24 cellular contexts compared by ENCODE assay signal in genomic region chr4:82394896-82395295, GRCh38. TPM values are rescaled to one million over a fixed set of nuclear protein-coding genes. Genes with fewer than 3 reads are reported as not detected.
DNase-seq lines count a peak whose midpoint lies in the region; ATAC-seq, FAIRE-seq and TF ChIP-seq lines count a peak whose summit lies in the region.
"Had no signal": no experiment of that assay in that cellular context is flagged by ENCODE, and none has a peak within 500 bp of the region (broad histone marks: within the 10 kb centered on the region; RNA-seq: fewer than 3 reads in every experiment).

No MANE protein-coding gene starts in this region.

- DNase-seq in Calu3 (peak; percentile 71), LoVo (ENCODE audit: low spot score) (peak; percentile 69), bronchial epithelial cell (ENCODE audit: low read depth) (peak; percentile 100), kidney tubule cell (ENCODE audit: low spot score) (peak; percentile 98), transverse colon (no peak), CD1c-positive myeloid dendritic cell (ENCODE audit: extremely low spot score) (no peak), GM23248 (no peak)
- DNase-seq: activated B cell treated with CpG ODN at 0.5 μM for 24 hours; activated CD4-positive, alpha-beta T cell treated with anti-CD3 and anti-CD28 coated beads, Interleukin-2, amount 50 U/mL, for 4 hours; activated CD8-positive, alpha-beta memory T cell treated with anti-CD3 and anti-CD28 coated beads, Interleukin-2, amount 50 U/mL, for 4 hours; activated effector memory CD4-positive, alpha-beta T cell treated with Interleukin-2 at 50 U/mL for 16 hours; activated naive CD8-positive, alpha-beta T cell treated with anti-CD3 and anti-CD28 coated beads, Interleukin-2, amount 50 U/mL, for 24 hours; effector memory CD8-positive, alpha-beta T cell; midbrain; NCI-H1105 treated with DMSO at 0.1 percent for 48 hours; NCI-H524; ovary; right cardiac atrium; T-helper 9 cell; tibial artery had no signal

- no peaks in the 10 kb centered on the region for H3K4me1 ChIP-seq in transverse colon
- no peaks in the 10 kb centered on the region for H3K4me1 ChIP-seq in GM23248 (ENCODE audit: insufficient read depth)
- H3K4me1 ChIP-seq: tibial artery had no signal

- peaks cover 2% of the 10 kb centered on the region for H3K9me3 Mint-ChIP-seq in Calu3 (ENCODE audit: low read depth, unreplicated experiment)
- H3K9me3 Mint-ChIP-seq: activated B cell treated with CpG ODN at 0.5 μM for 24 hours; activated naive CD8-positive, alpha-beta T cell treated with anti-CD3 and anti-CD28 coated beads, Interleukin-2, amount 50 U/mL, for 24 hours; effector memory CD8-positive, alpha-beta T cell; nephron; stimulated activated naive CD8-positive, alpha-beta T cell treated with anti-CD3 and anti-CD28 coated beads, Interleukin-15, Interleukin-2, amounts not matched to agents 100 ng/mL and 50 ng/mL, for 24 hours had no signal

- H3K27ac Mint-ChIP-seq in Calu3 (ENCODE audit: unreplicated experiment) = peak overlapping the region; percentile 96
- H3K27ac Mint-ChIP-seq: activated B cell treated with CpG ODN at 0.5 μM for 24 hours; activated naive CD8-positive, alpha-beta T cell treated with anti-CD3 and anti-CD28 coated beads, Interleukin-2, amount 50 U/mL, for 24 hours; effector memory CD8-positive, alpha-beta T cell; nephron; stimulated activated naive CD8-positive, alpha-beta T cell treated with anti-CD3 and anti-CD28 coated beads, Interleukin-15, Interleukin-2, amounts not matched to agents 100 ng/mL and 50 ng/mL, for 24 hours had no signal

- CTCF ChIA-PET in Calu3 (lab: Charles Lee) = interaction anchor here (0.7 to 1.0 kb wide), 4 partner anchors 15 to 34 kb away, joined by 3 to 6 read pairs (median 4); partner anchors contain the start of gene HNRNPD

- H3K9me3 ChIP-seq in transverse colon (no peaks in the 10 kb centered on the region), GM23248 (ENCODE audit: low read depth) (no peaks in the 10 kb centered on the region)
- H3K9me3 ChIP-seq: ovary, tibial artery had no signal

- H3K27ac ChIP-seq in transverse colon (no peak overlapping the region), GM23248 (no peak overlapping the region)
- H3K27ac ChIP-seq: ovary, tibial artery had no signal

- no peak for TF ChIP-seq EP300 in transverse colon (IDR thresholded peaks at IDR 0.05; ENCODE audit: low read depth)

- H3K36me3 Mint-ChIP-seq in Calu3 (ENCODE audit: insufficient read depth, unreplicated experiment) = peaks cover 8% of the 10 kb centered on the region

- intact Hi-C loops in Calu3 (cut with micrococcal nuclease; ENCODE audit: unreplicated experiment) (loop anchor here (2.0 kb wide), 1 partner anchor 20 kb away; no protein-coding TSS in a partner anchor), transverse colon (cut with DNase I; ENCODE audit: low total_unique reads) (no loop called here)

- no peaks in the 10 kb centered on the region for H3K9me2 ChIP-seq in GM23248 (ENCODE audit: insufficient read depth)

- BruUV-seq in Calu3 (replicated peaks; lab: Mats Ljungman, UMichigan) = no TSS peak

- WGBS in transverse colon (ENCODE audit: low coverage in 1 of 2), 2 donors = 77 to 92% methylated on average over 2 to 3 of the region's 3 CpGs
- 73 to 80% methylated on average over 3 of the region's 3 CpGs for WGBS in GM23248 (ENCODE audit: low coverage in 1 of 2, low lambda C conversion rate in 2 of 2, missing lambda C conversion rate in 2 of 2), 2 experiments

- H3K9ac ChIP-seq in GM23248 = no peak overlapping the region

- in situ Hi-C loops in transverse colon (cut with MboI; ENCODE audit: low pct_ligation_motif_present in 1 of 4, low pct_unique_long_range_greater_than_20kb in 1 of 4, low sequenced_read_pairs in 3 of 4) (no loop called here), GM23248 (cut with MboI) (no loop called here)

- H3K36me3 ChIP-seq in bronchial epithelial cell (ENCODE audit: control insufficient read depth, insufficient read depth, low read length) (no peaks in the 10 kb centered on the region), transverse colon (no peaks in the 10 kb centered on the region), GM23248 (ENCODE audit: low read depth) (no peaks in the 10 kb centered on the region)
- H3K36me3 ChIP-seq: ovary, tibial artery had no signal

- peaks cover 17% of the 10 kb centered on the region for H3K4me1 Mint-ChIP-seq in Calu3 (ENCODE audit: low read depth, unreplicated experiment)
- H3K4me1 Mint-ChIP-seq: activated naive CD8-positive, alpha-beta T cell treated with anti-CD3 and anti-CD28 coated beads, Interleukin-2, amount 50 U/mL, for 24 hours; nephron had no signal

- TF ChIP-seq CTCF in Calu3 (IDR thresholded peaks at IDR 0.05; ENCODE audit: unreplicated experiment) (no peak), bronchial epithelial cell (IDR thresholded peaks at IDR 0.05; ENCODE audit: insufficient read depth, low read length, severe bottlenecking) (no peak), transverse colon (IDR thresholded peaks at IDR 0.05) (no peak)

- no peak for TF ChIP-seq POLR2A in transverse colon (IDR thresholded peaks at IDR 0.05)

- no peaks in the 10 kb centered on the region for H3K27me3 Mint-ChIP-seq in Calu3 (ENCODE audit: unreplicated experiment)
- H3K27me3 Mint-ChIP-seq: activated B cell treated with CpG ODN at 0.5 μM for 24 hours; activated naive CD8-positive, alpha-beta T cell treated with anti-CD3 and anti-CD28 coated beads, Interleukin-2, amount 50 U/mL, for 24 hours had no signal

- H4K20me1 ChIP-seq in GM23248 (ENCODE audit: insufficient read depth) = no peaks in the 10 kb centered on the region

- H3K4me3 ChIP-seq in bronchial epithelial cell (ENCODE audit: low read depth, low read length) (no peak overlapping the region), transverse colon (no peak overlapping the region), GM23248 (no peak overlapping the region)
- H3K4me3 ChIP-seq: ovary, tibial artery had no signal

- H3K4me2 ChIP-seq in GM23248 (ENCODE audit: unreplicated experiment) = no peak overlapping the region

- H2AFZ ChIP-seq in GM23248 = no peak overlapping the region

- H3K27me3 ChIP-seq in bronchial epithelial cell (ENCODE audit: control insufficient read depth, insufficient read depth, low read length) (no peaks in the 10 kb centered on the region), transverse colon (no peaks in the 10 kb centered on the region), GM23248 (replicated peaks; ENCODE audit: insufficient read depth) (no peaks in the 10 kb centered on the region)
- H3K27me3 ChIP-seq: ovary, tibial artery had no signal

- H3K79me2 ChIP-seq in GM23248 (ENCODE audit: insufficient read depth) = no peaks in the 10 kb centered on the region

- peak overlapping the region; percentile 42 for H3K4me3 Mint-ChIP-seq in Calu3 (ENCODE audit: low read depth, unreplicated experiment)
- H3K4me3 Mint-ChIP-seq: activated B cell treated with CpG ODN at 0.5 μM for 24 hours; activated naive CD8-positive, alpha-beta T cell treated with anti-CD3 and anti-CD28 coated beads, Interleukin-2, amount 50 U/mL, for 24 hours; effector memory CD8-positive, alpha-beta T cell; nephron; stimulated activated naive CD8-positive, alpha-beta T cell treated with anti-CD3 and anti-CD28 coated beads, Interleukin-15, Interleukin-2, amounts not matched to agents 100 ng/mL and 50 ng/mL, for 24 hours had no signal

- no peaks in the 10 kb centered on the region for H3F3A ChIP-seq in GM23248 (ENCODE audit: insufficient read depth)

- no peak for ATAC-seq in HG03280 (IDR thresholded peaks at IDR 0.05; ENCODE audit: unreplicated experiment)
- ATAC-seq: activated naive CD8-positive, alpha-beta T cell treated with anti-CD3 and anti-CD28 coated beads, Interleukin-2, amount 50 U/mL, for 24 hours; effector memory CD8-positive, alpha-beta T cell; right cardiac atrium had no signal

- peak; percentile 99 for FAIRE-seq in bronchial epithelial cell (lab: Jason Lieb, UNC)
- FAIRE-seq: HTR-8/SVneo had no signal

RNA-seq across cellular contexts. Expression of gene HNRNPD, which starts 21.1 kb away (rescaled TPM):
- total RNA-seq in Calu3 (2022) (241 and 272 TPM in 2 replicates), bronchial epithelial cell (22.6 and 24.1 TPM in 2 replicates), transverse colon (100 to 1,000 TPM in 3 of 4 donors, 10 to 100 TPM in 1; 61.4 to 213 (median 130) TPM)
- 19.5 and 31.2 TPM in 2 replicates for total RNA-seq in GM23248 (2014; rRNA removed; shearing (Covaris generic))
- 115 and 118 TPM in 2 replicates for polyA plus RNA-seq in GM23248 (2016; fragmentation: Nextera tagmentation; extraction: Ambion mirVana)

RNA-seq across cellular contexts. Expression of gene HNRNPDL, which starts 35.4 kb away (rescaled TPM):
- total RNA-seq in Calu3 (2022) (180 and 198 TPM in 2 replicates), bronchial epithelial cell (95.9 and 141 TPM in 2 replicates), transverse colon (100 to 1,000 TPM in 2 of 4 donors, 10 to 100 TPM in 2; 78.4 to 131 (median 100) TPM)
- 150 and 163 TPM in 2 replicates for total RNA-seq in GM23248 (2014; rRNA removed; shearing (Covaris generic))
- polyA plus RNA-seq in GM23248 (2016; fragmentation: Nextera tagmentation; extraction: Ambion mirVana) = 130 and 132 TPM in 2 replicates

RNA-seq across cellular contexts. Expression of gene ENOPH1, which starts 35.5 kb away (rescaled TPM):
- 43.3 and 43.6 TPM in 2 replicates for total RNA-seq in Calu3 (2022)
- total RNA-seq in bronchial epithelial cell = 94.3 and 136 TPM in 2 replicates
- total RNA-seq in transverse colon = 10 to 100 TPM in 3 of 4 donors, under 1 TPM in 1; 0.75 to 21.5 (median 15.8) TPM
- 34.0 and 41.4 TPM in 2 replicates for total RNA-seq in GM23248 (2014; rRNA removed; shearing (Covaris generic))
- 35.6 and 36.9 TPM in 2 replicates for polyA plus RNA-seq in GM23248 (2016; fragmentation: Nextera tagmentation; extraction: Ambion mirVana)

Comparison
In these comparisons a context has a peak if more than half of its experiments do, and no peak if none do; other contexts are left out.
1. DNase-seq: peak in Calu3 (single experiment), LoVo (single experiment), bronchial epithelial cell (single experiment) and kidney tubule cell (single experiment); none in transverse colon (single experiment), CD1c-positive myeloid dendritic cell (single experiment) and GM23248 (single experiment).